Comparison of ENCODE assay signal across 10 cellular contexts in genomic region chr2:101983928-101984327, GRCh38. TPM values are rescaled to one million over a fixed set of nuclear protein-coding genes. Genes with fewer than 3 reads are reported as not detected.
DNase-seq lines count a peak whose midpoint lies in the region; ATAC-seq, FAIRE-seq and TF ChIP-seq lines count a peak whose summit lies in the region.
"Had no signal": no experiment of that assay in that cellular context is flagged by ENCODE, and none has a peak within 500 bp of the region (broad histone marks: within the 10 kb centered on the region; RNA-seq: fewer than 3 reads in every experiment).

No MANE protein-coding gene starts in this region.

- peaks cover 13% of the 10 kb centered on the region for H3K27me3 Mint-ChIP-seq in chondrocyte (ENCODE audit: low read depth)

- DNase-seq in AG10803 (ENCODE audit: low read depth), result no peak
- peak; percentile 26 for DNase-seq in HTR-8/SVneo (ENCODE audit: insufficient read length, low spot score)
- DNase-seq in chondrocyte (ENCODE audit: low spot score), result no peak
- peak; percentile 18 to 54 for DNase-seq in lung microvascular endothelial cell (ENCODE audit: low read depth in 2 of 2)
- no peak for DNase-seq in HuH-7.5 (ENCODE audit: low spot score)
- no peak for DNase-seq in GDM1 (lab: John Stamatoyannopoulos, UW)
- no peak for DNase-seq in activated gamma-delta T cell (lab: John Stamatoyannopoulos, UW)
- DNase-seq: effector memory CD4-positive, alpha-beta T cell had no signal

- H3K27ac Mint-ChIP-seq in chondrocyte (ENCODE audit: unreplicated experiment), result no peak overlapping the region

- H3K4me3 ChIP-seq in AG10803 (ENCODE audit: low read length), result no peak overlapping the region

- ATAC-seq in GM19397 (IDR thresholded peaks at IDR 0.05; ENCODE audit: unreplicated experiment), result no peak

- no peaks in the 10 kb centered on the region for H3K36me3 Mint-ChIP-seq in chondrocyte (ENCODE audit: low read depth)

- no peaks in the 10 kb centered on the region for H3K9me3 Mint-ChIP-seq in chondrocyte (ENCODE audit: low read depth)

- no peak for FAIRE-seq in HTR-8/SVneo (lab: Jason Lieb, UNC)

- no peak overlapping the region for H3K4me3 Mint-ChIP-seq in chondrocyte (ENCODE audit: unreplicated experiment)

- TF ChIP-seq CTCF in AG10803 (conservative IDR thresholded peaks at IDR 0.05; ENCODE audit: low read length) (peak; percentile 65), chondrocyte (IDR thresholded peaks at IDR 0.05) (peak; percentile 75)

- peaks cover 7% of the 10 kb centered on the region for H3K4me1 Mint-ChIP-seq in chondrocyte (ENCODE audit: low read depth)

RNA-seq across cellular contexts. Expression of gene IL1R2, which starts 7.8 kb away (rescaled TPM):
- total RNA-seq in chondrocyte (not detected in 3 replicates), lung microvascular endothelial cell (0.20 and 0.22 TPM in 2 replicates)
- total RNA-seq: myocyte had no signal

Comparison
In these comparisons a context has a peak if more than half of its experiments do, and no peak if none do; other contexts are left out.
1. DNase-seq: peak in HTR-8/SVneo (single experiment) and lung microvascular endothelial cell (2 of 2); none in AG10803 (single experiment), chondrocyte (single experiment), HuH-7.5 (single experiment), GDM1 (single experiment) and activated gamma-delta T cell (single experiment).